In the genomic region with DNA sequence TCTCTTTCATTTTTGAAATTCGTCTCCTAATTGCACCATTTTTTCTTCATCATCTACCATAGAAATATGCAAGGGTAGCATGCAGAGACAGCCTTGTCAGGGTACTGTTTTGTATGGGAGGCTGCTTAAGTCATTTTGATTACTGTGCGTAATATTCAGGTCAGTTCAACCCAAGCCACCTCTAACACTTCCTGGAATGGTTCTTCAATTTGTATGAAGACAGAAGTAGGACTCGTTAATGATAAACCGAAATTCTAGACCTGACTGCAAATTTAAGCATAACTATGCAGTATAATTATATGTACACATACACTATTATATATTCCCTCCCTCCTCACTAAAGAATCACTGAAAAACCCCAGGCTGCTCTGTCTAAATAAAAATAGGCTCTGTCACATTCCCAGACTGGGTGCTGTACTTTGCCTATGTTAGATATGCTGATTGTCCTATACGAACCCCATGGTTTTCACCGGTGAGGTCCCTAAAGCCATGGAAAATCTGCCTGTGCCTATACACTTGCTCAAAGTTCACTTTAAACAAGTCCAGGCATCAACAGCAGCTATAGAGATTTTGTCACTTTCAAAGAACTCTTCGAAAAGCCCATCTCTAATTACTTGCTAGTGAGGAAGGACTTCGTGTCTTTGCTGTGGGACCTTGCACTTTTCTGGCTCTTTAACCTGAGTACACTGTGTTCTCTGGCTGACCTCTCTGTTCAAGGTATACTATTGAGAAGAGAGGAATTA, we compare ENCODE assay signal across 17 cellular contexts.
DNase-seq lines count a peak whose midpoint lies in the region; ATAC-seq, FAIRE-seq and TF ChIP-seq lines count a peak whose summit lies in the region.
"Had no signal": no experiment of that assay in that cellular context is flagged by ENCODE, and none has a peak within 500 bp of the region (broad histone marks: within the 10 kb centered on the region; RNA-seq: fewer than 3 reads in every experiment).

No MANE protein-coding gene starts in this region.

- no peak for TF ChIP-seq CTCF in OCI-LY3 (IDR thresholded peaks at IDR 0.05; ENCODE audit: low read depth, low read length)
- no peak for TF ChIP-seq CTCF in kidney (IDR thresholded peaks at IDR 0.05; ENCODE audit: borderline replicate concordance, extremely low read depth, insufficient read depth)
- TF ChIP-seq CTCF in osteoblast (IDR thresholded peaks at IDR 0.05; ENCODE audit: extremely low read depth, low read depth, low read length), result no peak
- no peak for TF ChIP-seq CTCF in dorsolateral prefrontal cortex (IDR thresholded peaks at IDR 0.05 in 54 of 56, conservative IDR thresholded peaks at IDR 0.05 in 2 of 56; ENCODE audit: low read depth in 1 of 56, partially characterized antibody in 56 of 56)

- H3K4me3 ChIP-seq in OCI-LY3 (ENCODE audit: low read length), result peak overlapping the region; percentile 66
- peak overlapping the region; percentile 41 to 43 for H3K4me3 ChIP-seq in kidney (ENCODE audit: low read length in 2 of 2)
- H3K4me3 ChIP-seq in osteoblast (ENCODE audit: insufficient read depth, low read length), result no peak overlapping the region
- peak overlapping the region in 2 of 59 donors; percentile 18 to 39 for H3K4me3 ChIP-seq in dorsolateral prefrontal cortex
- H3K4me3 ChIP-seq: tibial artery had no signal

- DNase-seq in NOMO-1 treated with DMSO at 0.1 percent for 48 hours (lab: John Stamatoyannopoulos, UW; ENCODE audit: unreplicated experiment), result peak; percentile 6
- no peak for DNase-seq in NOMO-1 (lab: John Stamatoyannopoulos, UW; ENCODE audit: unreplicated experiment in 2 of 2)
- DNase-seq in kidney, result no peak
- DNase-seq in osteoblast (ENCODE audit: insufficient read length, low spot score, missing footprints), result no peak
- no peak for DNase-seq in dorsolateral prefrontal cortex
- DNase-seq: activated CD4-positive, alpha-beta memory T cell treated with anti-CD3 and anti-CD28 coated beads, Interleukin-2, amount 10 ng/mL, durations not matched to agents 7 days and 5 days; aorta; islet precursor cell; NCI-H2029 treated with DMSO at 0.1 percent for 48 hours; NCI-H526; tibial artery had no signal

- ATAC-seq in HG02588 (IDR thresholded peaks at IDR 0.05; ENCODE audit: unreplicated experiment), result no peak
- ATAC-seq in HG03469 (IDR thresholded peaks at IDR 0.05; ENCODE audit: unreplicated experiment), result no peak

- intact Hi-C loops in kidney (cut with DNase I), result no loop called here
- intact Hi-C loops in dorsolateral prefrontal cortex (cut with DNase I), result no loop called here

- no peak for FAIRE-seq in kidney (lab: Jason Lieb, UNC)
- FAIRE-seq: RCC 7860 had no signal

- H3K36me3 ChIP-seq in OCI-LY3 (replicated peaks; ENCODE audit: low read depth, low read length) (no peaks in the 10 kb centered on the region), kidney (ENCODE audit: control insufficient read depth in 1 of 2, insufficient read depth in 2 of 2, low read length in 2 of 2) (no peaks in the 10 kb centered on the region), osteoblast (ENCODE audit: insufficient read depth, low read length) (no peaks in the 10 kb centered on the region)
- H3K36me3 ChIP-seq: tibial artery had no signal

- 0 out of 2 replicates have a peak, but pooled peaks cover 3% of the 10 kb centered on the region for H3K9me3 ChIP-seq in OCI-LY3 (ENCODE audit: insufficient read depth, low read length)
- H3K9me3 ChIP-seq in kidney (ENCODE audit: control insufficient read depth in 1 of 2, low read length in 2 of 2), result no peaks in the 10 kb centered on the region
- no peaks in the 10 kb centered on the region for H3K9me3 ChIP-seq in osteoblast (ENCODE audit: low read depth, low read length)
- H3K9me3 ChIP-seq: tibial artery had no signal

- H3K27ac ChIP-seq in OCI-LY3 (ENCODE audit: low read length) (0 out of 2 replicates have a peak overlapping the region, but pooled peaks have one; percentile 27), kidney (ENCODE audit: low read depth in 2 of 2, low read length in 2 of 2) (no peak overlapping the region), osteoblast (ENCODE audit: low read depth, low read length) (no peak overlapping the region), dorsolateral prefrontal cortex (no peak overlapping the region)
- H3K27ac ChIP-seq: 22Rv1, C4-2B, tibial artery had no signal

- peaks cover 23% of the 10 kb centered on the region for H3K4me1 ChIP-seq in OCI-LY3 (ENCODE audit: low read length)
- H3K4me1 ChIP-seq in kidney (ENCODE audit: control insufficient read depth in 1 of 2, insufficient read depth in 1 of 2, low read depth in 1 of 2, low read length in 2 of 2), result no peaks in the 10 kb centered on the region
- H3K4me1 ChIP-seq in osteoblast (ENCODE audit: insufficient read depth, low read length), result no peaks in the 10 kb centered on the region
- H3K4me1 ChIP-seq: tibial artery had no signal

- no peak overlapping the region for H3K9ac ChIP-seq in OCI-LY3 (ENCODE audit: low read length)
- H3K9ac ChIP-seq in kidney (ENCODE audit: low read length in 2 of 2), result no peak overlapping the region

- H2AFZ ChIP-seq in OCI-LY3 (ENCODE audit: low read depth, low read length), result peak overlapping the region; percentile 74
- peak overlapping the region; percentile 63 for H2AFZ ChIP-seq in osteoblast (ENCODE audit: low read length)

- H3K79me2 ChIP-seq in OCI-LY3 (ENCODE audit: low read length), result no peaks in the 10 kb centered on the region
- no peaks in the 10 kb centered on the region for H3K79me2 ChIP-seq in osteoblast (ENCODE audit: insufficient read depth, low read length)

- H3K4me2 ChIP-seq in OCI-LY3 (ENCODE audit: low read length) (peak overlapping the region; percentile 68), osteoblast (ENCODE audit: insufficient read depth, low read length) (peak overlapping the region; percentile 26)

- H3K27me3 ChIP-seq in OCI-LY3 (ENCODE audit: low read depth, low read length) (no peaks in the 10 kb centered on the region), osteoblast (ENCODE audit: insufficient read depth, low read length) (no peaks in the 10 kb centered on the region), dorsolateral prefrontal cortex (no peaks in the 10 kb centered on the region)
- H3K27me3 ChIP-seq: tibial artery had no signal

- H4K20me1 ChIP-seq in OCI-LY3 (ENCODE audit: insufficient read depth, low read length), result no peaks in the 10 kb centered on the region
- no peaks in the 10 kb centered on the region for H4K20me1 ChIP-seq in osteoblast (ENCODE audit: insufficient read depth, low read length)
